ENCODE assay signal across 1 cellular context in genomic region chr7:2864204-2864985, GRCh38.
TF ChIP-seq lines count a peak whose summit lies in the region.

No MANE protein-coding gene starts in this region.

TF ChIP-seq in HepG2, 621 proteins besides CTCF, POLR2A, EP300 and RAD21 (continued from another document):
- TF ChIP-seq SP4 (CRISPR knock-in tag; IDR thresholded peaks at IDR 0.05) (peak; percentile 3; the same call in 1 of the 2 replicates), ZNF816 (CRISPR knock-in tag; IDR thresholded peaks at IDR 0.05; ENCODE audit: borderline replicate concordance) (0 out of 2 replicates have a peak, but pooled peaks have one; percentile 13), ZBTB43 (CRISPR knock-in tag; conservative IDR thresholded peaks at IDR 0.05) (no peak), POLR2AphosphoS5 (IDR thresholded peaks at IDR 0.05; ENCODE audit: low read depth, low read length) (no peak), ZNF280D (CRISPR knock-in tag; IDR thresholded peaks at IDR 0.05) (0 out of 2 replicates have a peak, but pooled peaks have one; percentile 8), DMTF1 (CRISPR knock-in tag; IDR thresholded peaks at IDR 0.05) (0 out of 2 replicates have a peak, but pooled peaks have one; percentile 39), ZNF24 (IDR thresholded peaks at IDR 0.05) (no peak), THAP9 (CRISPR knock-in tag; IDR thresholded peaks at IDR 0.05; ENCODE audit: borderline replicate concordance) (no peak), ETV5 (CRISPR knock-in tag; IDR thresholded peaks at IDR 0.05; ENCODE audit: borderline replicate concordance) (0 out of 2 replicates have a peak, but pooled peaks have one; percentile 36), TEAD3 (CRISPR knock-in tag; optimal IDR thresholded peaks at IDR 0.05; ENCODE audit: borderline replicate concordance) (peak; percentile 21)
